23 cellular contexts compared by ENCODE assay signal in genomic region chrX:16848541-16848940, GRCh38. TPM values are rescaled to one million over a fixed set of nuclear protein-coding genes. Genes with fewer than 3 reads are reported as not detected.
A peak's percentile ranks its signal among the peaks of the same experiment; 100 is the strongest.
DNase-seq lines count a peak whose midpoint lies in the region; ATAC-seq and TF ChIP-seq lines count a peak whose summit lies in the region.
"Had no signal": no experiment of that assay in that cellular context is flagged by ENCODE, and none has a peak within 500 bp of the region (broad histone marks: within the 10 kb centered on the region; RNA-seq: fewer than 3 reads in every experiment).

No MANE protein-coding gene starts in this region.

- H3K9me2 ChIP-seq in PC-3 (replicated peaks; ENCODE audit: low read length) = no peaks in the 10 kb centered on the region
- H3K9me2 ChIP-seq: SK-N-SH had no signal

- peaks cover 0 to 49% of the 10 kb centered on the region in 2 donors for H3K36me3 ChIP-seq in adrenal gland (replicated peaks in 1 of 2)
- H3K36me3 ChIP-seq in PC-3 (ENCODE audit: low read depth, low read length) = peaks cover 70% of the 10 kb centered on the region

- H4K20me1 ChIP-seq in PC-3 (ENCODE audit: low read length) = no peaks in the 10 kb centered on the region

- intact Hi-C loops in activated naive CD4-positive, alpha-beta T cell treated with anti-CD3 and anti-CD28 coated beads for 36 hours (cut with micrococcal nuclease) = no loop called here
- intact Hi-C loops in adrenal gland (cut with DNase I) (no loop called here), PC-3 (cut with micrococcal nuclease) (no loop called here)

- POLR2A ChIA-PET in PC-3 (lab: Charles Lee; ENCODE audit: unreplicated experiment) = no interaction called here

- H3K27me3 Mint-ChIP-seq in activated naive CD4-positive, alpha-beta T cell treated with anti-CD3 and anti-CD28 coated beads for 36 hours (ENCODE audit: low read depth) = no peaks in the 10 kb centered on the region

- H3K9me3 ChIP-seq in adrenal gland (replicated peaks in 1 of 3) (no peaks in the 10 kb centered on the region), PC-3 (ENCODE audit: low read length) (no peaks in the 10 kb centered on the region)
- H3K9me3 ChIP-seq: BE2C, SK-N-SH had no signal

- H3K27ac ChIP-seq in adrenal gland (peak overlapping the region in 4 of 5 donors; percentile 28 to 46 (median 36)), PC-3 (ENCODE audit: low read length) (no peak overlapping the region)

- H3K4me3 Mint-ChIP-seq in activated naive CD4-positive, alpha-beta T cell treated with anti-CD3 and anti-CD28 coated beads for 36 hours = no peak overlapping the region
- H3K4me3 Mint-ChIP-seq: HFFc6 had no signal

- H3K9me3 Mint-ChIP-seq in activated naive CD4-positive, alpha-beta T cell treated with anti-CD3 and anti-CD28 coated beads for 36 hours = no peaks in the 10 kb centered on the region
- no peaks in the 10 kb centered on the region for H3K9me3 Mint-ChIP-seq in activated naive CD4-positive, alpha-beta T cell treated with anti-CD3 and anti-CD28 coated beads, Interleukin-2, amount 50 U/mL, for 72 hours
- H3K9me3 Mint-ChIP-seq: HFFc6 had no signal

- 31 to 46% (median 41%) methylated on average over 6 of the region's 6 CpGs for WGBS in adrenal gland, 4 donors

- H3K27ac Mint-ChIP-seq in activated naive CD4-positive, alpha-beta T cell treated with anti-CD3 and anti-CD28 coated beads for 36 hours = peak overlapping the region; percentile 6
- H3K27ac Mint-ChIP-seq in activated naive CD4-positive, alpha-beta T cell treated with anti-CD3 and anti-CD28 coated beads, Interleukin-2, amount 50 U/mL, for 72 hours = peak overlapping the region in 1 of 2 donors; percentile 72
- H3K27ac Mint-ChIP-seq: HFFc6 had no signal

- peaks cover 30% of the 10 kb centered on the region for H3K4me1 Mint-ChIP-seq in activated naive CD4-positive, alpha-beta T cell treated with anti-CD3 and anti-CD28 coated beads for 36 hours (ENCODE audit: low read depth)

- no peak overlapping the region for H3K9ac ChIP-seq in PC-3 (ENCODE audit: low read length)
- H3K9ac ChIP-seq: SK-N-SH had no signal

- H3K27me3 ChIP-seq in adrenal gland (no peaks in the 10 kb centered on the region), PC-3 (ENCODE audit: low read length) (no peaks in the 10 kb centered on the region)
- H3K27me3 ChIP-seq: BE2C had no signal

- H3K4me2 ChIP-seq in PC-3 (ENCODE audit: low read length) = no peak overlapping the region
- H3K4me2 ChIP-seq: SK-N-SH had no signal

- H3K4me3 ChIP-seq in adrenal gland (no peak overlapping the region), fibroblast of mammary gland (ENCODE audit: control insufficient read depth, low read depth, low read length) (no peak overlapping the region), PC-3 (ENCODE audit: low read length) (no peak overlapping the region)

- ATAC-seq in activated naive CD4-positive, alpha-beta T cell treated with anti-CD3 and anti-CD28 coated beads, Interleukin-2, amount 50 U/mL, for 72 hours = no peak
- no peak for ATAC-seq in PC-3
- ATAC-seq: Panc1 had no signal

- peak in 1 of 2 donors; percentile 35 for TF ChIP-seq POLR2A in adrenal gland (IDR thresholded peaks at IDR 0.05)

- no peaks in the 10 kb centered on the region for H3F3A ChIP-seq in PC-3 (ENCODE audit: low read length, unreplicated experiment)

- TF ChIP-seq CTCF in adrenal gland (IDR thresholded peaks at IDR 0.05) (no peak), fibroblast of mammary gland (conservative IDR thresholded peaks at IDR 0.05; ENCODE audit: control insufficient read depth, insufficient read depth, low read depth, low read length) (no peak), PC-3 (conservative IDR thresholded peaks at IDR 0.05; ENCODE audit: low read depth, low read length) (no peak)

- DNase-seq in activated naive CD4-positive, alpha-beta T cell treated with anti-CD3 and anti-CD28 coated beads for 36 hours = no peak
- no peak for DNase-seq in activated naive CD4-positive, alpha-beta T cell treated with anti-CD3 and anti-CD28 coated beads, Interleukin-2, amount 50 U/mL, for 72 hours (ENCODE audit: low spot score in 2 of 2)
- DNase-seq in adrenal gland (peak in 4 of 7 donors; percentile 35 to 68 (median 52)), fibroblast of mammary gland (ENCODE audit: low read depth) (peak; percentile 82), PC-3 (no peak), GM03348 (ENCODE audit: low spot score) (no peak), cerebellum (ENCODE audit: low spot score) (no peak), NCI-H748 treated with DMSO at 0.1 percent for 48 hours (lab: John Stamatoyannopoulos, UW) (no peak)
- DNase-seq: 8988T; BE2C; DMS53; GDM1; H7; HFFc6; KG1; NCI-H1092; NCI-H1436; NCI-H187 treated with DMSO at 0.1 percent for 48 hours; NCI-H2107; NK-92 treated with Interleukin-12 subunit alpha and Interleukin-12 subunit beta, amount 100 ng/mL, for 24 hours; SIG-M5; SK-N-SH had no signal

- peaks cover 12 to 15% of the 10 kb centered on the region in 2 donors for H3K4me1 ChIP-seq in adrenal gland (replicated peaks in 1 of 2)
- H3K4me1 ChIP-seq in PC-3 (ENCODE audit: insufficient read depth, low read length) = no peaks in the 10 kb centered on the region
- H3K4me1 ChIP-seq: BE2C had no signal

- BruUV-seq in PC-3 (replicated peaks; lab: Mats Ljungman, UMichigan) = no TSS peak

- H3K79me2 ChIP-seq in PC-3 (ENCODE audit: low read length) = peaks cover 13% of the 10 kb centered on the region; the same call in 1 of the 2 replicates

- CTCF ChIA-PET in activated naive CD4-positive, alpha-beta T cell treated with anti-CD3 and anti-CD28 coated beads for 36 hours (lab: Charles Lee) = no interaction called here
- CTCF ChIA-PET in PC-3 (lab: Charles Lee) = no interaction called here

- peaks cover 31% of the 10 kb centered on the region for H3K36me3 Mint-ChIP-seq in activated naive CD4-positive, alpha-beta T cell treated with anti-CD3 and anti-CD28 coated beads for 36 hours (ENCODE audit: low read depth)
- H3K36me3 Mint-ChIP-seq in activated naive CD4-positive, alpha-beta T cell treated with anti-CD3 and anti-CD28 coated beads, Interleukin-2, amount 50 U/mL, for 72 hours = peaks cover 4 to 13% of the 10 kb centered on the region in 2 donors

- H2AFZ ChIP-seq in PC-3 (ENCODE audit: low read length) = no peak overlapping the region

RNA-seq across cellular contexts. Expression of gene RBBP7, which starts 21.6 kb away (rescaled TPM):
- total RNA-seq in activated naive CD4-positive, alpha-beta T cell treated with anti-CD3 and anti-CD28 coated beads for 36 hours = 100 to 1,000 TPM; 213 to 228 TPM
- 100 to 1,000 TPM; 185 to 197 TPM for total RNA-seq in activated naive CD4-positive, alpha-beta T cell treated with anti-CD3 and anti-CD28 coated beads, Interleukin-2, amount 50 U/mL, for 72 hours
- total RNA-seq in adrenal gland (1,000 to 10,000 TPM in 1 of 8 donors, 100 to 1,000 TPM in 7; 175 to 1,133 (median 276) TPM), PC-3 (2014; rRNA removed) (153 and 155 TPM in 2 replicates), cerebellum (64.2 TPM)
- 1,000 to 10,000 TPM in 1 of 3 donors, 100 to 1,000 TPM in 2; 249 to 1,639 (median 532) TPM for polyA plus RNA-seq in adrenal gland

Comparison
In these comparisons a context has a peak if more than half of its experiments do, and no peak if none do; other contexts are left out.
1. DNase-seq: peak in adrenal gland (4 of 7) and fibroblast of mammary gland (single experiment); none in activated naive CD4-positive, alpha-beta T cell treated with anti-CD3 and anti-CD28 coated beads for 36 hours (single experiment), activated naive CD4-positive, alpha-beta T cell treated with anti-CD3 and anti-CD28 coated beads, Interleukin-2, amount 50 U/mL, for 72 hours (0 of 2), PC-3 (single experiment), GM03348 (single experiment), cerebellum (single experiment) and NCI-H748 treated with DMSO at 0.1 percent for 48 hours (single experiment).